ENCODE assay signal across 25 cellular contexts in genomic region chr19:5632241-5632612, GRCh38. TPM values are rescaled to one million over a fixed set of nuclear protein-coding genes. Genes with fewer than 3 reads are reported as not detected.
A peak's percentile ranks its signal among the peaks of the same experiment; 100 is the strongest.
DNase-seq lines count a peak whose midpoint lies in the region; ATAC-seq and TF ChIP-seq lines count a peak whose summit lies in the region.
"Had no signal": no experiment of that assay in that cellular context is flagged by ENCODE, and none has a peak within 500 bp of the region (broad histone marks: within the 10 kb centered on the region; RNA-seq: fewer than 3 reads in every experiment).

No MANE protein-coding gene starts in this region.

- peak overlapping the region; percentile 26 to 70 for H3K27ac ChIP-seq in coronary artery
- H3K27ac ChIP-seq in urinary bladder (ENCODE audit: low read depth), result peak overlapping the region; percentile 69
- H3K27ac ChIP-seq: cardiac muscle cell, SJSA1 had no signal

- peak overlapping the region; percentile 41 for H3K27ac Mint-ChIP-seq in activated naive CD8-positive, alpha-beta T cell
- H3K27ac Mint-ChIP-seq in activated naive CD8-positive, alpha-beta T cell treated with anti-CD3 and anti-CD28 coated beads for 36 hours, result no peak overlapping the region
- peak overlapping the region; percentile 20 for H3K27ac Mint-ChIP-seq in nephron progenitor cell
- H3K27ac Mint-ChIP-seq: activated CD4-positive, alpha-beta T cell treated with anti-CD3 and anti-CD28 coated beads for 36 hours had no signal

- TF ChIP-seq CTCF in coronary artery (IDR thresholded peaks at IDR 0.05) (no peak), nephron progenitor cell (IDR thresholded peaks at IDR 0.05) (no peak)

- H3K36me3 ChIP-seq in urinary bladder (ENCODE audit: insufficient read depth), result no peaks in the 10 kb centered on the region

- DNase-seq in activated naive CD8-positive, alpha-beta T cell treated with anti-CD3 and anti-CD28 coated beads for 36 hours, result no peak
- no peak for DNase-seq in coronary artery (ENCODE audit: low spot score)
- DNase-seq in nephron progenitor cell, result no peak
- no peak for DNase-seq in Kasumi-1 (lab: John Stamatoyannopoulos, UW)
- DNase-seq: activated CD4-positive, alpha-beta T cell treated with anti-CD3 and anti-CD28 coated beads for 36 hours; activated CD8-positive, alpha-beta memory T cell treated with anti-CD3 and anti-CD28 coated beads, Interleukin-2, amount 50 U/mL, for 48 hours; activated naive CD8-positive, alpha-beta T cell treated with anti-CD3 and anti-CD28 coated beads, Interleukin-2, amount 10 ng/mL, durations not matched to agents 7 days and 5 days; CD4-positive, CD25-positive, alpha-beta regulatory T cell; DMS79 treated with DMSO at 0.1 percent for 48 hours; H9; heart left ventricle; immature natural killer cell; NCI-H1092 treated with DMSO at 0.1 percent for 48 hours; NCI-H774; stimulated activated CD4-positive, alpha-beta T cell treated with anti-CD3 and anti-CD28 coated beads, Interleukin-4, amount 100 ng/mL, for 4 hours; stimulated activated CD8-positive, alpha-beta memory T cell treated with anti-CD3 and anti-CD28 coated beads, Interleukin-4, amount 100 ng/mL, for 48 hours; T-helper 9 cell; thyroid gland had no signal

- no peaks in the 10 kb centered on the region for H3K9me3 Mint-ChIP-seq in activated naive CD8-positive, alpha-beta T cell (ENCODE audit: low read depth)
- no peaks in the 10 kb centered on the region for H3K9me3 Mint-ChIP-seq in activated naive CD8-positive, alpha-beta T cell treated with anti-CD3 and anti-CD28 coated beads for 36 hours
- H3K9me3 Mint-ChIP-seq in nephron progenitor cell, result no peaks in the 10 kb centered on the region
- H3K9me3 Mint-ChIP-seq: activated naive CD8-positive, alpha-beta T cell treated with anti-CD3 and anti-CD28 coated beads, Interleukin-2, amount 10 ng/mL, durations not matched to agents 7 days and 5 days; CD4-positive, CD25-positive, alpha-beta regulatory T cell; H9; immature natural killer cell had no signal

- 74% methylated on average over 4 of the region's 4 CpGs for WGBS in urinary bladder

- peak overlapping the region; percentile 30 for H3K4me3 Mint-ChIP-seq in activated naive CD8-positive, alpha-beta T cell
- no peak overlapping the region for H3K4me3 Mint-ChIP-seq in activated naive CD8-positive, alpha-beta T cell treated with anti-CD3 and anti-CD28 coated beads for 36 hours
- no peak overlapping the region for H3K4me3 Mint-ChIP-seq in nephron progenitor cell
- H3K4me3 Mint-ChIP-seq: activated CD4-positive, alpha-beta T cell treated with anti-CD3 and anti-CD28 coated beads for 36 hours; activated naive CD8-positive, alpha-beta T cell treated with anti-CD3 and anti-CD28 coated beads, Interleukin-2, amount 10 ng/mL, durations not matched to agents 7 days and 5 days; H9 had no signal

- no peaks in the 10 kb centered on the region for H3K27me3 Mint-ChIP-seq in activated naive CD8-positive, alpha-beta T cell
- no peaks in the 10 kb centered on the region for H3K27me3 Mint-ChIP-seq in activated naive CD8-positive, alpha-beta T cell treated with anti-CD3 and anti-CD28 coated beads for 36 hours
- peaks cover 3% of the 10 kb centered on the region for H3K27me3 Mint-ChIP-seq in nephron progenitor cell (ENCODE audit: low read depth, poor library complexity)
- H3K27me3 Mint-ChIP-seq: activated CD4-positive, alpha-beta T cell treated with anti-CD3 and anti-CD28 coated beads for 36 hours; activated naive CD8-positive, alpha-beta T cell treated with anti-CD3 and anti-CD28 coated beads, Interleukin-2, amount 10 ng/mL, durations not matched to agents 7 days and 5 days; CD4-positive, CD25-positive, alpha-beta regulatory T cell had no signal

- H3K4me1 Mint-ChIP-seq in activated naive CD8-positive, alpha-beta T cell (ENCODE audit: low read depth), result peaks cover 74% of the 10 kb centered on the region
- peaks cover 60% of the 10 kb centered on the region for H3K4me1 Mint-ChIP-seq in activated naive CD8-positive, alpha-beta T cell treated with anti-CD3 and anti-CD28 coated beads for 36 hours
- peaks cover 33% of the 10 kb centered on the region for H3K4me1 Mint-ChIP-seq in nephron progenitor cell

- H3K4me1 ChIP-seq in urinary bladder (ENCODE audit: insufficient read depth), result peaks cover 2% of the 10 kb centered on the region
- H3K4me1 ChIP-seq: SJSA1 had no signal

- ATAC-seq in GM18867 (IDR thresholded peaks at IDR 0.05; ENCODE audit: unreplicated experiment), result no peak
- ATAC-seq in GM19023 (IDR thresholded peaks at IDR 0.05; ENCODE audit: unreplicated experiment), result no peak
- ATAC-seq: activated CD4-positive, alpha-beta T cell treated with anti-CD3 and anti-CD28 coated beads for 36 hours had no signal

- H3K36me3 Mint-ChIP-seq in activated naive CD8-positive, alpha-beta T cell, result peaks cover 8% of the 10 kb centered on the region
- H3K36me3 Mint-ChIP-seq in activated naive CD8-positive, alpha-beta T cell treated with anti-CD3 and anti-CD28 coated beads for 36 hours, result peaks cover 24% of the 10 kb centered on the region
- peaks cover 76% of the 10 kb centered on the region for H3K36me3 Mint-ChIP-seq in nephron progenitor cell (ENCODE audit: low read depth)

- H3K4me3 ChIP-seq in coronary artery (peak overlapping the region; percentile 14), urinary bladder (ENCODE audit: low read depth, low read length) (no peak overlapping the region)
- H3K4me3 ChIP-seq: cardiac muscle cell, heart left ventricle, K562, SJSA1, thyroid gland had no signal

RNA-seq across cellular contexts. Expression of gene SAFB, which starts 9.3 kb away (rescaled TPM):
- total RNA-seq in activated naive CD8-positive, alpha-beta T cell treated with anti-CD3 and anti-CD28 coated beads for 36 hours, result 100 to 1,000 TPM; 123 to 133 TPM
- total RNA-seq in urinary bladder, result 63.3 TPM
- 69.3 TPM for polyA plus RNA-seq in urinary bladder

RNA-seq across cellular contexts. Expression of gene SAFB2, which starts 9.7 kb away (rescaled TPM):
- 10 to 100 TPM; 79.5 to 84.1 TPM for total RNA-seq in activated naive CD8-positive, alpha-beta T cell treated with anti-CD3 and anti-CD28 coated beads for 36 hours
- 47.9 TPM for total RNA-seq in urinary bladder
- 53.5 TPM for polyA plus RNA-seq in urinary bladder

RNA-seq across cellular contexts. Expression of gene MICOS13, which starts 48.1 kb away (rescaled TPM):
- 10 to 100 TPM; 44.6 to 53.5 TPM for total RNA-seq in activated naive CD8-positive, alpha-beta T cell treated with anti-CD3 and anti-CD28 coated beads for 36 hours
- total RNA-seq in urinary bladder, result 18.8 TPM
- polyA plus RNA-seq in urinary bladder, result 98.4 TPM

RNA-seq across cellular contexts. Expression of gene HSD11B1L, which starts 48.6 kb away (rescaled TPM):
- total RNA-seq in activated naive CD8-positive, alpha-beta T cell treated with anti-CD3 and anti-CD28 coated beads for 36 hours, result 1 to 10 TPM; 1.5 to 3.2 TPM
- 3.6 TPM for total RNA-seq in urinary bladder
- 17.5 TPM for polyA plus RNA-seq in urinary bladder

RNA-seq across cellular contexts. Expression of gene RPL36, which starts 57.9 kb away (rescaled TPM):
- total RNA-seq in activated naive CD8-positive, alpha-beta T cell treated with anti-CD3 and anti-CD28 coated beads for 36 hours, result 1,000 to 10,000 TPM; 1,649 to 1,711 TPM
- total RNA-seq in urinary bladder, result 287 TPM
- polyA plus RNA-seq in urinary bladder, result 1,053 TPM
